ENCODE assay signal across 8 cellular contexts in genomic region chr3:52532517-52532837, GRCh38. TPM values are rescaled to one million over a fixed set of nuclear protein-coding genes. Genes with fewer than 3 reads are reported as not detected.
DNase-seq lines count a peak whose midpoint lies in the region; ATAC-seq and TF ChIP-seq lines count a peak whose summit lies in the region.

No MANE protein-coding gene starts in this region.

- H3K9me3 ChIP-seq in HAP-1 (no peaks in the 10 kb centered on the region), fibroblast of lung (ENCODE audit: control insufficient read depth, insufficient read depth, low read depth, low read length) (no peaks in the 10 kb centered on the region), osteoblast (ENCODE audit: low read depth, low read length) (no peaks in the 10 kb centered on the region)

- peak overlapping the region; percentile 85 for H3K4me2 ChIP-seq in fibroblast of lung (ENCODE audit: extremely low read depth, insufficient read depth, low read length)
- H3K4me2 ChIP-seq in osteoblast (ENCODE audit: insufficient read depth, low read length), result peak overlapping the region; percentile 95

- H3K4me1 ChIP-seq in HAP-1 (peaks cover 15% of the 10 kb centered on the region), fibroblast of lung (ENCODE audit: control insufficient read depth, extremely low read depth, insufficient read depth, low read length) (peaks cover 19% of the 10 kb centered on the region), osteoblast (ENCODE audit: insufficient read depth, low read length) (peaks cover 45% of the 10 kb centered on the region)

- H4K20me1 ChIP-seq in fibroblast of lung (ENCODE audit: control insufficient read depth, extremely low read depth, insufficient read depth, low read length) (no peaks in the 10 kb centered on the region), osteoblast (ENCODE audit: insufficient read depth, low read length) (peaks cover 46% of the 10 kb centered on the region)

- H3K36me3 ChIP-seq in HAP-1 (replicated peaks) (peaks cover 32% of the 10 kb centered on the region), fibroblast of lung (ENCODE audit: control insufficient read depth, insufficient read depth, low read length) (peaks cover 7% of the 10 kb centered on the region), osteoblast (ENCODE audit: insufficient read depth, low read length) (peaks cover 21% of the 10 kb centered on the region)

- H3K4me3 ChIP-seq in HAP-1 (peak overlapping the region; percentile 81), WI38 (ENCODE audit: low read depth, low read length) (peak overlapping the region; percentile 73), fibroblast of lung (replicated peaks in 1 of 4; ENCODE audit: control extremely low read depth in 1 of 4, insufficient read depth in 1 of 4, low read depth in 3 of 4, low read length in 4 of 4) (peak overlapping the region; percentile 61 to 80 (median 70)), osteoblast (ENCODE audit: insufficient read depth, low read length) (peak overlapping the region; percentile 79)

- TF ChIP-seq CTCF in WI38 (IDR thresholded peaks at IDR 0.05; ENCODE audit: low read depth, low read length) (no peak), fibroblast of lung (conservative IDR thresholded peaks at IDR 0.05 in 1 of 2, IDR thresholded peaks at IDR 0.05 in 1 of 2; ENCODE audit: low read depth in 1 of 2, low read length in 2 of 2) (no peak), osteoblast (IDR thresholded peaks at IDR 0.05; ENCODE audit: extremely low read depth, low read depth, low read length) (no peak)

- H3K27ac ChIP-seq in fibroblast of lung (ENCODE audit: insufficient read depth, low read length), result peak overlapping the region; percentile 23
- peak overlapping the region; percentile 58 for H3K27ac ChIP-seq in osteoblast (ENCODE audit: low read depth, low read length)

- H3K9ac ChIP-seq in fibroblast of lung (ENCODE audit: insufficient read depth, low read length), result peak overlapping the region; percentile 65

- DNase-seq in AG20443 (ENCODE audit: low spot score) (peak; percentile 15), HAP-1 (ENCODE audit: low spot score in 2 of 2) (peak in 1 of 2 experiments; percentile 49), fibroblast of lung (ENCODE audit: low read depth in 2 of 2) (peak; percentile 58 to 62), osteoblast (ENCODE audit: insufficient read length, low spot score, missing footprints) (peak; percentile 97), mesenteric fat pad (ENCODE audit: low spot score) (no peak)

- ATAC-seq in GM19351 (IDR thresholded peaks at IDR 0.05; ENCODE audit: unreplicated experiment) (no peak), GM18907 (IDR thresholded peaks at IDR 0.05; ENCODE audit: unreplicated experiment) (no peak)

- H3K79me2 ChIP-seq in fibroblast of lung (ENCODE audit: control insufficient read depth, insufficient read depth, low read length) (peaks cover 32% of the 10 kb centered on the region), osteoblast (ENCODE audit: insufficient read depth, low read length) (peaks cover 55% of the 10 kb centered on the region)

- in situ Hi-C loops in HAP-1 (cut with MboI; ENCODE audit: low sequenced_read_pairs), result loop anchor here (10.0 kb wide), 1 partner anchor 152 kb away; the partner anchor contains the start of genes GNL3 and PBRM1

- H3K27me3 ChIP-seq in HAP-1 (ENCODE audit: low read depth), result no peaks in the 10 kb centered on the region
- no peaks in the 10 kb centered on the region for H3K27me3 ChIP-seq in fibroblast of lung (ENCODE audit: control insufficient read depth, insufficient read depth, low read length)
- no peaks in the 10 kb centered on the region for H3K27me3 ChIP-seq in osteoblast (ENCODE audit: insufficient read depth, low read length)

- H2AFZ ChIP-seq in fibroblast of lung (ENCODE audit: low read length) (no peak overlapping the region), osteoblast (ENCODE audit: low read length) (peak overlapping the region; percentile 65)

RNA-seq across cellular contexts. Expression of gene NT5DC2, which starts 1.2 kb away (rescaled TPM):
- total RNA-seq in fibroblast of lung, result 18.0 and 20.3 TPM in 2 replicates
- polyA plus RNA-seq in fibroblast of lung, result 61.5 and 83.6 TPM in 2 replicates
- polyA plus RNA-seq in fibroblast of lung (2012), result 96.2 and 142 TPM in 2 replicates
- polyA minus RNA-seq in fibroblast of lung (ENCODE audit: low replicate concordance), result 481 and 521 TPM in 2 replicates
- 45.4 and 52.5 TPM in 2 replicates for total RNA-seq in osteoblast
- total RNA-seq in mesenteric fat pad, result 38.5 TPM

RNA-seq across cellular contexts. Expression of gene UQCC5, which starts 3.9 kb away (rescaled TPM):
- total RNA-seq in fibroblast of lung (5.1 and 9.4 TPM in 2 replicates), osteoblast (6.5 and 8.3 TPM in 2 replicates), mesenteric fat pad (23.2 TPM)
- polyA plus RNA-seq in fibroblast of lung, result 12.3 and 13.8 TPM in 2 replicates
- 59.2 and 79.3 TPM in 2 replicates for polyA plus RNA-seq in fibroblast of lung (2012)
- 4.7 and 15.7 TPM in 2 replicates for polyA minus RNA-seq in fibroblast of lung (ENCODE audit: low replicate concordance)

RNA-seq across cellular contexts. Expression of gene STAB1, which starts 37.3 kb away (rescaled TPM):
- total RNA-seq in fibroblast of lung (under 0.01 TPM in 2 replicates), osteoblast (0.59 and 1.1 TPM in 2 replicates), mesenteric fat pad (557 TPM)
- polyA plus RNA-seq in fibroblast of lung, result 0.03 and 0.09 TPM in 2 replicates
- 0.01 and 0.07 TPM in 2 replicates for polyA plus RNA-seq in fibroblast of lung (2012)
- polyA minus RNA-seq in fibroblast of lung (ENCODE audit: low replicate concordance), result 0.33 TPM in 1 of 2 replicates, not detected in the other

Comparison
In these comparisons a context has a peak if more than half of its experiments do, and no peak if none do; other contexts are left out.
1. RNA of gene STAB1, which starts 37.3 kb away (total RNA-seq): 557 TPM in mesenteric fat pad (single experiment); 0.59 to 1.1 TPM in osteoblast and under 0.01 TPM in fibroblast of lung; every median in the first group is over 100 times any median in the second.
2. Peak in every context shown above with its lines, with median percentiles within 50 percentile points of each other: H3K4me3 ChIP-seq.